ENCODE assay signal across 1 cellular context in genomic region chr18:22219568-22220355, GRCh38.
TF ChIP-seq lines count a peak whose summit lies in the region.

No MANE protein-coding gene starts in this region.

TF ChIP-seq in HCT116, 20 proteins besides CTCF, POLR2A, EP300 and RAD21 (continued from another document):
- no peak for TF ChIP-seq REST (IDR thresholded peaks at IDR 0.05; ENCODE audit: low read depth)
- TF ChIP-seq ATF3 (IDR thresholded peaks at IDR 0.05), result no peak
- TF ChIP-seq POLR2AphosphoS5 (IDR thresholded peaks at IDR 0.05; ENCODE audit: low read depth, low read length), result no peak
- TF ChIP-seq CBX3 (IDR thresholded peaks at IDR 0.05; ENCODE audit: low read depth), result no peak
- no peak for TF ChIP-seq SP1 (IDR thresholded peaks at IDR 0.05; ENCODE audit: low read depth)
- TF ChIP-seq EZH2phosphoT487 (IDR thresholded peaks at IDR 0.05; ENCODE audit: borderline replicate concordance), result no peak
- TF ChIP-seq EZH2 (IDR thresholded peaks at IDR 0.05), result no peak
- TF ChIP-seq SRF (IDR thresholded peaks at IDR 0.05; ENCODE audit: low read depth), result no peak
- TF ChIP-seq TCF7L2 (IDR thresholded peaks at IDR 0.05; ENCODE audit: borderline replicate concordance, extremely low read depth, insufficient read depth, insufficient read length), result no peak
- no peak for TF ChIP-seq MAX (IDR thresholded peaks at IDR 0.05)
- TF ChIP-seq ZBTB33 (IDR thresholded peaks at IDR 0.05; ENCODE audit: extremely low read depth, insufficient replicate concordance, low read length), result no peak
- TF ChIP-seq SIN3A (IDR thresholded peaks at IDR 0.05; ENCODE audit: low read depth), result no peak
- TF ChIP-seq ZFX (IDR thresholded peaks at IDR 0.05), result no peak
- no peak for TF ChIP-seq ELF1 (IDR thresholded peaks at IDR 0.05; ENCODE audit: borderline replicate concordance, low read depth)
